ENCODE assay signal across 19 cellular contexts in genomic region chr2:62536873-62537547, GRCh38. TPM values are rescaled to one million over a fixed set of nuclear protein-coding genes. Genes with fewer than 3 reads are reported as not detected.
DNase-seq lines count a peak whose midpoint lies in the region; ATAC-seq, FAIRE-seq and TF ChIP-seq lines count a peak whose summit lies in the region.
"Had no signal": no experiment of that assay in that cellular context is flagged by ENCODE, and none has a peak within 500 bp of the region (broad histone marks: within the 10 kb centered on the region; RNA-seq: fewer than 3 reads in every experiment).

No MANE protein-coding gene starts in this region.

- H3K4me2 ChIP-seq in K562 (ENCODE audit: insufficient read depth, low read length), result no peak overlapping the region
- H3K4me2 ChIP-seq: A549 had no signal

- no peak for FAIRE-seq in K562 (lab: Jason Lieb, UNC)
- FAIRE-seq: A549, D721Med, H54 had no signal

- no peak for TF ChIP-seq POLR2A in K562 (conservative IDR thresholded peaks at IDR 0.05)
- TF ChIP-seq POLR2A in prostate gland (IDR thresholded peaks at IDR 0.05), result no peak

- POLR2A ChIA-PET in K562 (lab: Yijun Ruan, JAX), result interaction anchor here (0.6 to 1.0 kb wide), 3 partner anchors 8 to 28 kb away, joined by 3 to 4 read pairs (median 3); no protein-coding TSS in a partner anchor

- TF ChIP-seq EP300 in K562 (IDR thresholded peaks at IDR 0.05; ENCODE audit: low read length), result no peak

- no peak overlapping the region for H3K4me3 ChIP-seq in K562
- H3K4me3 ChIP-seq in prostate gland, result no peak overlapping the region
- no peak overlapping the region for H3K4me3 ChIP-seq in tibial artery
- H3K4me3 ChIP-seq: A549 had no signal

- in situ Hi-C loops in K562 (cut with MboI), result no loop called here

- H4K20me1 ChIP-seq in K562 (replicated peaks; ENCODE audit: control insufficient read depth, insufficient read depth, low read length), result no peaks in the 10 kb centered on the region

- H3K27me3 ChIP-seq in K562 (ENCODE audit: control insufficient read depth in 2 of 2, insufficient read depth in 2 of 2, low read length in 2 of 2) (peaks cover 0 to 3% of the 10 kb centered on the region in 2 experiments; a peak in 1 of 5 replicates), prostate gland (replicated peaks; ENCODE audit: insufficient read depth) (no peaks in the 10 kb centered on the region), tibial artery (peaks cover 0 to 2% of the 10 kb centered on the region in 2 donors)

- H3K9me3 ChIP-seq in K562 (replicated peaks; ENCODE audit: control insufficient read depth, insufficient read depth, low read depth, low read length) (no peaks in the 10 kb centered on the region), prostate gland (no peaks in the 10 kb centered on the region), tibial artery (no peaks in the 10 kb centered on the region)
- H3K9me3 ChIP-seq: A549 had no signal

- DNase-seq in ELF-1 (ENCODE audit: low read depth, low spot score) (peak; percentile 26), K562 (ENCODE audit: extremely low read depth in 1 of 4, low spot score in 3 of 4) (no peak), left lobe of liver (ENCODE audit: low spot score) (no peak), prostate gland (ENCODE audit: low spot score) (peak; percentile 12), tibial artery (no peak)
- DNase-seq in activated naive CD4-positive, alpha-beta T cell (lab: John Stamatoyannopoulos, UW), result no peak
- DNase-seq in stimulated activated CD4-positive, alpha-beta T cell treated with anti-CD3 and anti-CD28 coated beads, Interleukin-2, amount 100 ng/mL, for 48 hours, result no peak
- DNase-seq: CD4-positive, alpha-beta T cell; KG1; MV-4-11; NCI-H187; NCI-H2107; NCI-H510A; NCI-H774; OCI-M1; SHP77 treated with DMSO at 0.1 percent for 48 hours had no signal

- no peaks in the 10 kb centered on the region for H3K36me3 ChIP-seq in K562 (ENCODE audit: control insufficient read depth, insufficient read depth, low read length)
- H3K36me3 ChIP-seq in prostate gland, result no peaks in the 10 kb centered on the region
- no peaks in the 10 kb centered on the region for H3K36me3 ChIP-seq in tibial artery

- no peak for TF ChIP-seq RAD21 in K562 (CRISPR knock-in tag; conservative IDR thresholded peaks at IDR 0.05 in 1 of 2, IDR thresholded peaks at IDR 0.05 in 1 of 2)

- 0 out of 3 replicates have a peak, but pooled peaks have one; percentile 37 for ATAC-seq in K562
- peak; percentile 44 for ATAC-seq in left lobe of liver
- ATAC-seq: A549 had no signal

- WGBS in K562 (ENCODE audit: insufficient coverage, low coverage, missing lambda C conversion rate), result 7% methylated on average over 7 of the region's 7 CpGs
- WGBS in prostate gland, result 59% methylated on average over 7 of the region's 7 CpGs

- CTCF ChIA-PET in K562 (lab: Yijun Ruan, JAX; ENCODE audit: low intra/inter-chr PET ratio), result no interaction called here

- no peaks in the 10 kb centered on the region for H3K9me1 ChIP-seq in K562 (ENCODE audit: control insufficient read depth, insufficient read depth, low read length)

- intact Hi-C loops in K562 (cut with micrococcal nuclease) (no loop called here), prostate gland (cut with DNase I) (no loop called here), tibial artery (cut with DNase I; ENCODE audit: low total_unique reads) (no loop called here)

- BruUV-seq in K562 (replicated peaks; lab: Mats Ljungman, UMichigan), result no TSS peak

- H3K27ac ChIP-seq in K562 (ENCODE audit: extremely low read depth, low read depth, low read length), result no peak overlapping the region
- no peak overlapping the region for H3K27ac ChIP-seq in prostate gland
- H3K27ac ChIP-seq in tibial artery, result no peak overlapping the region

- H3K79me2 ChIP-seq in K562 (ENCODE audit: control insufficient read depth, insufficient read depth, low read length), result no peaks in the 10 kb centered on the region

- H3K4me1 ChIP-seq in K562 (replicated peaks in 1 of 2; ENCODE audit: control insufficient read depth in 2 of 2, insufficient read depth in 2 of 2, low read length in 2 of 2) (no peaks in the 10 kb centered on the region; a peak in 1 of 5 replicates), prostate gland (replicated peaks) (no peaks in the 10 kb centered on the region), tibial artery (peaks cover 0 to 12% (median 0%) of the 10 kb centered on the region in 4 donors)

- no peak for TF ChIP-seq CTCF in K562 (IDR thresholded peaks at IDR 0.05 in 2 of 3, conservative IDR thresholded peaks at IDR 0.05 in 1 of 3; ENCODE audit: insufficient read depth in 2 of 3, low read depth in 1 of 3, low read length in 3 of 3)
- no peak for TF ChIP-seq CTCF in prostate gland (IDR thresholded peaks at IDR 0.05)
- no peak for TF ChIP-seq CTCF in tibial artery (IDR thresholded peaks at IDR 0.05)

- H2AFZ ChIP-seq in K562 (ENCODE audit: low read depth, low read length), result no peak overlapping the region

- H3K9ac ChIP-seq in K562 (ENCODE audit: insufficient read depth in 1 of 2, low read depth in 2 of 2, low read length in 2 of 2), result no peak overlapping the region

TF ChIP-seq in K562, 482 proteins besides CTCF, POLR2A, EP300 and RAD21:
- TF ChIP-seq CBFA2T3 (IDR thresholded peaks at IDR 0.05) (peak; percentile 29), MTA1 (IDR thresholded peaks at IDR 0.05; ENCODE audit: borderline replicate concordance) (no peak), THRAP3 (IDR thresholded peaks at IDR 0.05; ENCODE audit: borderline replicate concordance) (no peak), ZNF57 (CRISPR knock-in tag; IDR thresholded peaks at IDR 0.05) (no peak)
- TF ChIP-seq, protein P1, sequence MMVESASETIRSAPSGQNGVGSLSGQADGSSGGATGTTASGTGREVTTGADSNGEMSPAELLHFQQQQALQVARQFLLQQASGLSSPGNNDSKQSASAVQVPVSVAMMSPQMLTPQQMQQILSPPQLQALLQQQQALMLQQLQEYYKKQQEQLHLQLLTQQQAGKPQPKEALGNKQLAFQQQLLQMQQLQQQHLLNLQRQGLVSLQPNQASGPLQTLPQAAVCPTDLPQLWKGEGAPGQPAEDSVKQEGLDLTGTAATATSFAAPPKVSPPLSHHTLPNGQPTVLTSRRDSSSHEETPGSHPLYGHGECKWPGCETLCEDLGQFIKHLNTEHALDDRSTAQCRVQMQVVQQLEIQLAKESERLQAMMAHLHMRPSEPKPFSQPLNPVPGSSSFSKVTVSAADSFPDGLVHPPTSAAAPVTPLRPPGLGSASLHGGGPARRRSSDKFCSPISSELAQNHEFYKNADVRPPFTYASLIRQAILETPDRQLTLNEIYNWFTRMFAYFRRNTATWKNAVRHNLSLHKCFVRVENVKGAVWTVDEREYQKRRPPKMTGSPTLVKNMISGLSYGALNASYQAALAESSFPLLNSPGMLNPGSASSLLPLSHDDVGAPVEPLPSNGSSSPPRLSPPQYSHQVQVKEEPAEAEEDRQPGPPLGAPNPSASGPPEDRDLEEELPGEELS (CRISPR knock-in tag; IDR thresholded peaks at IDR 0.05; ENCODE audit: borderline replicate concordance), result no peak
TF ChIP-seq in K562: peak in this region for 1.

RNA-seq across cellular contexts. Expression of gene TMEM17, which starts 31.0 kb away (rescaled TPM):
- total RNA-seq in K562 (2011; cell fraction: chromatin; rRNA removed; ENCODE audit: low replicate concordance), result 2.2 and 2.9 TPM in 2 replicates
- total RNA-seq in K562 (2011; cell fraction: nucleolus; rRNA removed), result 1.2 and 1.7 TPM in 2 replicates
- 2.8 and 3.7 TPM in 2 replicates for total RNA-seq in K562 (2011; cell fraction: nucleoplasm; rRNA removed)
- total RNA-seq in K562 (2014; rRNA removed) (1.0 and 1.1 TPM in 2 replicates), K562 (2014; rRNA removed; fragmentation: Illumina TruSeq; extraction: Trizol) (1.2 TPM in 2 replicates), K562 (2015; rRNA removed; fragmentation: Illumina TruSeq; extraction: Trizol) (0.87 and 0.91 TPM in 2 replicates), K562 (2021) (0.58 and 1.2 TPM in 2 replicates), left lobe of liver (0.50 TPM), prostate gland (1 to 10 TPM; 2.6 to 4.0 TPM)
- polyA plus RNA-seq in K562 (2011; rRNA removed) (1.6 and 2.2 TPM in 2 replicates), K562 (2014; fragmentation: Illumina TruSeq; extraction: Trizol) (0.93 and 1.2 TPM in 2 replicates), K562 (2014; fragmentation: Nextera tagmentation; extraction: Ambion mirVana) (1 to 10 TPM in 1 of 2 experiments, under 1 TPM in 1; 0.74 to 1.6 TPM), K562 (2014; rRNA removed) (1.1 and 1.3 TPM in 2 replicates)
- 0.94 and 1.4 TPM in 2 replicates for polyA plus RNA-seq in K562 (2011; cell fraction: cytosol; rRNA removed)
- 1.2 and 1.3 TPM in 2 replicates for polyA plus RNA-seq in K562 (2011; cell fraction: nucleus; rRNA removed)
- polyA plus RNA-seq in K562 (2012), result 0.62 and 0.89 TPM in 2 replicates
- 0.78 and 1.1 TPM in 2 replicates for polyA minus RNA-seq in K562 (2011; rRNA and poly(A)+ RNA removed)
- not detected in 2 replicates for polyA minus RNA-seq in K562 (2011; cell fraction: cytosol; rRNA and poly(A)+ RNA removed)
- polyA minus RNA-seq in K562 (2011; cell fraction: nucleus; rRNA and poly(A)+ RNA removed), result 0.89 and 0.94 TPM in 2 replicates
- total RNA-seq: CD4-positive, alpha-beta T cell had no signal

Comparison
In these comparisons a context has a peak if more than half of its experiments do, and no peak if none do; other contexts are left out.
1. DNase-seq: peak in ELF-1 (single experiment) and prostate gland (single experiment); none in K562 (0 of 4), left lobe of liver (single experiment), tibial artery (0 of 2), activated naive CD4-positive, alpha-beta T cell (0 of 4) and stimulated activated CD4-positive, alpha-beta T cell treated with anti-CD3 and anti-CD28 coated beads, Interleukin-2, amount 100 ng/mL, for 48 hours (0 of 2).